ENCODE assay signal across 23 cellular contexts in the genomic region with DNA sequence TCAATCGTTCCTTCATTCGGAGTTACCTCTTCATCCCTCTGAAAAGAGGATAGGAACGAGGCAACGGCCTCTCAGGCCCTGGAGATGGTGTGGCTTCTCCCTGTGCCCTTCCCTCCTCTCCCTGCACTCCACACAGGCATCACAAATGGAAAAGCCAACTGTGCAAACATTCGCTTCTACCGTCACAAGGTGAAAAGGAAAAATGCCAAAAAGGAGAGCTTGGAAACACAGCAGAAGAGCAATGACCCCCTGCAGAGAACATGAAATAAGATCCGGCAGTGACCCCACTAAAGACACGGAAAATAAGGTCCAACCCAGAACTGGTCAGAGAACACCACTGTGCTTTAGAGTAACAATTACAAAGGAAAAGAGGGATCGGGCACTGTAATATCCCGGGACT.
DNase-seq lines count a peak whose midpoint lies in the region; ATAC-seq and TF ChIP-seq lines count a peak whose summit lies in the region.
"Had no signal": no experiment of that assay in that cellular context is flagged by ENCODE, and none has a peak within 500 bp of the region (broad histone marks: within the 10 kb centered on the region; RNA-seq: fewer than 3 reads in every experiment).

No MANE protein-coding gene starts in this region.

- peak overlapping the region in 3 of 4 donors; percentile 18 to 49 (median 41) for H3K27ac ChIP-seq in body of pancreas
- peak overlapping the region; percentile 9 for H3K27ac ChIP-seq in substantia nigra (ENCODE audit: low read depth, low read length, poor library complexity, severe bottlenecking)
- H3K27ac ChIP-seq: coronary artery, heart right ventricle, thoracic aorta had no signal

- in situ Hi-C loops in HAP-1 (cut with MboI; ENCODE audit: low sequenced_read_pairs): no loop called here

- H3K9me3 ChIP-seq in body of pancreas (no peaks in the 10 kb centered on the region), HAP-1 (no peaks in the 10 kb centered on the region)
- H3K9me3 ChIP-seq: heart right ventricle, thoracic aorta had no signal

- 36 to 47% methylated on average over 10 of the region's 10 CpGs for WGBS in body of pancreas, 2 donors

- H3K4me1 ChIP-seq in body of pancreas (peaks cover 34% of the 10 kb centered on the region), HAP-1 (no peaks in the 10 kb centered on the region)

- TF ChIP-seq CTCF in body of pancreas (IDR thresholded peaks at IDR 0.05): no peak

- peak; percentile 74 for DNase-seq in NCI-H1092 treated with DMSO at 0.1 percent for 48 hours (lab: John Stamatoyannopoulos, UW)
- peak; percentile 14 for DNase-seq in NCI-H2227 (lab: John Stamatoyannopoulos, UW; ENCODE audit: unreplicated experiment)
- DNase-seq in body of pancreas: peak in 2 of 4 donors; percentile 27 to 40
- DNase-seq in substantia nigra (lab: John Stamatoyannopoulos, UW): no peak
- no peak for DNase-seq in HAP-1 (ENCODE audit: low spot score in 2 of 2)
- no peak for DNase-seq in NCI-H524 (lab: John Stamatoyannopoulos, UW)
- DNase-seq: activated CD4-positive, alpha-beta T cell treated with anti-CD3 and anti-CD28 coated beads for 48 hours; CD4-positive, alpha-beta memory T cell; DND-41; H7; heart right ventricle; Karpas-422; left ventricle myocardium superior; NCI-H446 treated with DMSO at 0.1 percent for 48 hours; nephron progenitor cell; Right ventricle myocardium superior; stimulated activated CD4-positive, alpha-beta T cell treated with anti-CD3 and anti-CD28 coated beads, Interleukin-1b, Interleukin-23, amount 100 ng/mL, for 48 hours; stimulated activated naive B cell treated with anti-CD40 and anti-IgM and Interleukin-4, amounts not matched to agents 10 μg/mL and 1 μg/mL and 100 μg/mL, for 72 hours; T-cell had no signal

- H3K27me3 ChIP-seq in body of pancreas (no peaks in the 10 kb centered on the region), HAP-1 (ENCODE audit: low read depth) (no peaks in the 10 kb centered on the region)
- H3K27me3 ChIP-seq: heart right ventricle had no signal

- intact Hi-C loops in body of pancreas (cut with DNase I): no loop called here

- H3K36me3 ChIP-seq in body of pancreas (replicated peaks in 1 of 2; ENCODE audit: insufficient read depth in 1 of 2, low read depth in 2 of 2) (no peaks in the 10 kb centered on the region), HAP-1 (replicated peaks) (no peaks in the 10 kb centered on the region)
- H3K36me3 ChIP-seq: heart right ventricle, thoracic aorta had no signal

- no peak overlapping the region for H3K4me3 ChIP-seq in body of pancreas
- H3K4me3 ChIP-seq in HAP-1: no peak overlapping the region
- H3K4me3 ChIP-seq: coronary artery, heart right ventricle, thoracic aorta had no signal

- peak; percentile 53 for ATAC-seq in body of pancreas
- no peak for ATAC-seq in HG03378 (IDR thresholded peaks at IDR 0.05; ENCODE audit: unreplicated experiment)
- ATAC-seq: activated naive CD4-positive, alpha-beta T cell treated with anti-CD3 and anti-CD28 coated beads, Interleukin-2, amount 50 U/mL, for 72 hours; heart right ventricle; left ventricle myocardium superior; stimulated activated naive B cell treated with anti-CD40 and anti-IgM and Interleukin-4, amounts not matched to agents 10 μg/mL and 1 μg/mL and 100 μg/mL, for 72 hours; T-cell had no signal

- TF ChIP-seq POLR2A in body of pancreas (IDR thresholded peaks at IDR 0.05): no peak

Comparison
In these comparisons a context has a peak if more than half of its experiments do, and no peak if none do; other contexts are left out.
1. DNase-seq: peak in NCI-H1092 treated with DMSO at 0.1 percent for 48 hours (single experiment) and NCI-H2227 (single experiment); none in substantia nigra (0 of 49), HAP-1 (0 of 2) and NCI-H524 (0 of 2).